10 cellular contexts compared by ENCODE assay signal in genomic region chr16:56298948-56299602, GRCh38.
A peak's percentile ranks its signal among the peaks of the same experiment; 100 is the strongest.
DNase-seq lines count a peak whose midpoint lies in the region; ATAC-seq and TF ChIP-seq lines count a peak whose summit lies in the region.
"Had no signal": no experiment of that assay in that cellular context is flagged by ENCODE, and none has a peak within 500 bp of the region (broad histone marks: within the 10 kb centered on the region; RNA-seq: fewer than 3 reads in every experiment).

No MANE protein-coding gene starts in this region.

- H3K23ac ChIP-seq in neuronal stem cell (ENCODE audit: low read depth, low read length, poor library complexity), result no peak overlapping the region

- H3K9ac ChIP-seq in neuronal stem cell (ENCODE audit: low read depth, low read length, poor library complexity), result no peak overlapping the region

- no peak overlapping the region for H2BK120ac ChIP-seq in neuronal stem cell (ENCODE audit: low read depth, low read length)

- H2BK12ac ChIP-seq in neuronal stem cell (ENCODE audit: low read length), result peak overlapping the region; percentile 28

- no CpG with 5 or more reads among the region's 7 CpGs for WGBS in neuronal stem cell (ENCODE audit: extremely low coverage in 2 of 2, insufficient read length in 2 of 2, insufficient replicate concordance in 1 of 2), 2 donors

- ATAC-seq in Right ventricle myocardium superior (ENCODE audit: poor library complexity) (peak; percentile 58), HG02571 (IDR thresholded peaks at IDR 0.05; ENCODE audit: unreplicated experiment) (no peak)
- ATAC-seq: activated CD8-positive, alpha-beta T cell treated with anti-CD3 and anti-CD28 coated beads for 36 hours had no signal

- no peak overlapping the region for H4K8ac ChIP-seq in neuronal stem cell (ENCODE audit: low read depth, low read length)

- POLR2A ChIA-PET in RWPE1 (lab: Yijun Ruan, JAX; ENCODE audit: low non-redundant PET), result no interaction called here

- no peaks in the 10 kb centered on the region for H3K36me3 ChIP-seq in neuronal stem cell (replicated peaks in 1 of 2; ENCODE audit: control insufficient read depth in 2 of 2, insufficient read depth in 2 of 2, low read length in 2 of 2)

- H3K27ac ChIP-seq in neuronal stem cell (replicated peaks; ENCODE audit: low read length) (peak overlapping the region; percentile 56), RWPE1 (no peak overlapping the region)

- no peak overlapping the region for H3K14ac ChIP-seq in neuronal stem cell (ENCODE audit: low read length)

- TF ChIP-seq CTCF in RWPE1 (conservative IDR thresholded peaks at IDR 0.05; ENCODE audit: low read depth), result no peak

- DNase-seq in Ammon's horn (ENCODE audit: low spot score), result peak; percentile 96
- DNase-seq in NCI-H69 (lab: John Stamatoyannopoulos, UW), result peak; percentile 69
- peak; percentile 56 for DNase-seq in Right ventricle myocardium superior
- DNase-seq in neuronal stem cell (ENCODE audit: low spot score), result no peak
- DNase-seq in activated naive CD4-positive, alpha-beta T cell treated with anti-CD3 and anti-CD28 coated beads, Interleukin-2, amount 50 U/mL, for 16 hours, result no peak
- no peak for DNase-seq in RWPE1 (ENCODE audit: low spot score)
- no peak for DNase-seq in DMS79 (lab: John Stamatoyannopoulos, UW)
- DNase-seq: activated CD8-positive, alpha-beta T cell treated with anti-CD3 and anti-CD28 coated beads for 36 hours; HCEC 1CT had no signal

- H2BK5ac ChIP-seq in neuronal stem cell (ENCODE audit: low read length), result no peak overlapping the region

- CTCF ChIA-PET in RWPE1 (lab: Yijun Ruan, JAX), result interaction anchor here (0.7 to 1.1 kb wide), 2 partner anchors 20 to 328 kb away, joined by 3 read pairs; no protein-coding TSS in a partner anchor

- H3K4ac ChIP-seq in neuronal stem cell (ENCODE audit: low read length), result no peak overlapping the region

- H3K4me1 ChIP-seq in neuronal stem cell (ENCODE audit: control insufficient read depth in 2 of 2, insufficient read depth in 1 of 2, low read depth in 1 of 2, low read length in 2 of 2), result peaks cover 43 to 56% of the 10 kb centered on the region in 2 donors

- no peak overlapping the region for H4K91ac ChIP-seq in neuronal stem cell (ENCODE audit: low read depth, low read length, poor library complexity)

- no peaks in the 10 kb centered on the region for H3K9me3 ChIP-seq in neuronal stem cell (replicated peaks in 1 of 2; ENCODE audit: control insufficient read depth in 2 of 2, insufficient read depth in 1 of 2, low read depth in 1 of 2, low read length in 2 of 2)

- H2AK5ac ChIP-seq in neuronal stem cell (ENCODE audit: low read depth, low read length), result no peak overlapping the region

- peak overlapping the region; percentile 86 for H3K18ac ChIP-seq in neuronal stem cell (ENCODE audit: low read length)

- no peak overlapping the region for H3K4me3 ChIP-seq in neuronal stem cell (ENCODE audit: low read length in 2 of 2)

- peak overlapping the region; percentile 33 for H2AFZ ChIP-seq in neuronal stem cell (ENCODE audit: low read length)

- H3K79me1 ChIP-seq in neuronal stem cell (ENCODE audit: low read depth, low read length), result no peaks in the 10 kb centered on the region

- H3K4me2 ChIP-seq in neuronal stem cell (ENCODE audit: insufficient read depth, low read length, poor library complexity, severe bottlenecking), result no peak overlapping the region

- H2BK15ac ChIP-seq in neuronal stem cell (ENCODE audit: low read length), result no peak overlapping the region

- no peaks in the 10 kb centered on the region for H3K27me3 ChIP-seq in neuronal stem cell (ENCODE audit: control insufficient read depth in 3 of 3, insufficient read depth in 3 of 3, low read depth in 1 of 3, low read length in 3 of 3)

- intact Hi-C loops in Right ventricle myocardium superior (cut with DNase I), result no loop called here

Comparison
In these comparisons a context has a peak if more than half of its experiments do, and no peak if none do; other contexts are left out.
1. DNase-seq: peak in Ammon's horn (single experiment), NCI-H69 (single experiment) and Right ventricle myocardium superior (single experiment); none in neuronal stem cell (single experiment), activated naive CD4-positive, alpha-beta T cell treated with anti-CD3 and anti-CD28 coated beads, Interleukin-2, amount 50 U/mL, for 16 hours (single experiment), RWPE1 (single experiment) and DMS79 (single experiment).